In the genomic region with DNA sequence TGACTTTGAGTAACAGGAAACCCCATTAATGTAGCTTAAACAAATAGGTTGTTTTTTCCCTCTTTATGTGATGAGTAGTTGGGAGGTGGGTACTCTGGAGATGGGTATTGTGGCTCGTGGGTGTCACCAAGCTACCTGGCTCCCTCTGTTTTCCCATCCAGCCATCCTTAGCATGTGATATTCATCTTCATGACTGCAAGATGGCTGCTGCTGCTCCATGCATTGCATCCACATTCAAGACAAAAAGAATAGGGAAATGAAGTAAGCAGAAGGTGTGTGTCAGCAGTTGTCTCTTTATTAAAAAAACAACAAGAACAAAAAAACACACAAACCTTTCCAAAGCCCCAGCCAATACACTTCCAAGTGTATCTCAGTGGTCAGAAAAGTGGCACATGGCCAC, we compare ENCODE assay signal across 2 cellular contexts.
TF ChIP-seq lines count a peak whose summit lies in the region.

No MANE protein-coding gene starts in this region.

TF ChIP-seq in WTC11, 78 proteins besides CTCF, POLR2A, EP300 and RAD21:
- TF ChIP-seq GTF2I (CRISPR knock-in tag; conservative IDR thresholded peaks at IDR 0.05) (peak; percentile 76; the same call in 1 of the 2 replicates), FOXP1 (CRISPR knock-in tag; IDR thresholded peaks at IDR 0.05; ENCODE audit: borderline replicate concordance) (no peak), CREB1 (CRISPR knock-in tag; IDR thresholded peaks at IDR 0.05) (no peak), SMAD3 (CRISPR knock-in tag; IDR thresholded peaks at IDR 0.05; ENCODE audit: borderline replicate concordance) (no peak), RORB (CRISPR knock-in tag; IDR thresholded peaks at IDR 0.05) (no peak)
- TF ChIP-seq, protein P1, sequence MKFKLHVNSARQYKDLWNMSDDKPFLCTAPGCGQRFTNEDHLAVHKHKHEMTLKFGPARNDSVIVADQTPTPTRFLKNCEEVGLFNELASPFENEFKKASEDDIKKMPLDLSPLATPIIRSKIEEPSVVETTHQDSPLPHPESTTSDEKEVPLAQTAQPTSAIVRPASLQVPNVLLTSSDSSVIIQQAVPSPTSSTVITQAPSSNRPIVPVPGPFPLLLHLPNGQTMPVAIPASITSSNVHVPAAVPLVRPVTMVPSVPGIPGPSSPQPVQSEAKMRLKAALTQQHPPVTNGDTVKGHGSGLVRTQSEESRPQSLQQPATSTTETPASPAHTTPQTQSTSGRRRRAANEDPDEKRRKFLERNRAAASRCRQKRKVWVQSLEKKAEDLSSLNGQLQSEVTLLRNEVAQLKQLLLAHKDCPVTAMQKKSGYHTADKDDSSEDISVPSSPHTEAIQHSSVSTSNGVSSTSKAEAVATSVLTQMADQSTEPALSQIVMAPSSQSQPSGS (CRISPR knock-in tag; IDR thresholded peaks at IDR 0.05; ENCODE audit: borderline replicate concordance, low read depth) = no peak
- TF ChIP-seq, protein P2, sequence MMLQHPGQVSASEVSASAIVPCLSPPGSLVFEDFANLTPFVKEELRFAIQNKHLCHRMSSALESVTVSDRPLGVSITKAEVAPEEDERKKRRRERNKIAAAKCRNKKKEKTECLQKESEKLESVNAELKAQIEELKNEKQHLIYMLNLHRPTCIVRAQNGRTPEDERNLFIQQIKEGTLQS (CRISPR knock-in tag; conservative IDR thresholded peaks at IDR 0.05) = no peak

TF ChIP-seq in H1, 55 proteins besides CTCF, POLR2A, EP300 and RAD21:
- no peak for TF ChIP-seq PHF8 (conservative IDR thresholded peaks at IDR 0.05; ENCODE audit: low read depth, low read length)
- TF ChIP-seq KDM1A (IDR thresholded peaks at IDR 0.05; ENCODE audit: borderline replicate concordance, low read length) = peak; percentile 71; the same call in 1 of the 2 replicates
- TF ChIP-seq HDAC6 (IDR thresholded peaks at IDR 0.05; ENCODE audit: low read depth, low read length) = no peak
- no peak for TF ChIP-seq KDM5A (IDR thresholded peaks at IDR 0.05; ENCODE audit: low read length)
- no peak for TF ChIP-seq MAFK (IDR thresholded peaks at IDR 0.05; ENCODE audit: low read depth, low read length)
- TF ChIP-seq SAP30 (IDR thresholded peaks at IDR 0.05; ENCODE audit: insufficient read depth, insufficient replicate concordance, low read length) = no peak
- TF ChIP-seq CTBP2 (IDR thresholded peaks at IDR 0.05; ENCODE audit: borderline replicate concordance, insufficient read depth, insufficient read length, low read length) = no peak
